ENCODE assay signal across 10 cellular contexts in genomic region chr3:109336272-109336957, GRCh38. TPM values are rescaled to one million over a fixed set of nuclear protein-coding genes. Genes with fewer than 3 reads are reported as not detected.
DNase-seq lines count a peak whose midpoint lies in the region; ATAC-seq lines count a peak whose summit lies in the region.
"Had no signal": no experiment of that assay in that cellular context is flagged by ENCODE, and none has a peak within 500 bp of the region (broad histone marks: within the 10 kb centered on the region; RNA-seq: fewer than 3 reads in every experiment).

No MANE protein-coding gene starts in this region.

- intact Hi-C loops in left colon (cut with DNase I, micrococcal nuclease): no loop called here

- ATAC-seq in left colon (no peak), HG03520 (IDR thresholded peaks at IDR 0.05; ENCODE audit: unreplicated experiment) (no peak)
- ATAC-seq: A549 had no signal

- peak; percentile 25 for DNase-seq in activated CD4-positive, alpha-beta T cell treated with anti-CD3 and anti-CD28 coated beads for 48 hours
- no peak for DNase-seq in activated CD4-positive, alpha-beta T cell treated with anti-CD3 and anti-CD28 coated beads for 4 hours
- DNase-seq in brain pericyte (ENCODE audit: low read depth, low spot score) (peak; percentile 21), lung microvascular endothelial cell (ENCODE audit: low read depth in 2 of 2) (peak; percentile 6 to 11), stromal cell of bone marrow (ENCODE audit: low read depth) (peak; percentile 3), left colon (no peak), KG1 (lab: John Stamatoyannopoulos, UW) (no peak)
- DNase-seq: occipital lobe had no signal

RNA-seq across cellular contexts. Expression of gene DPPA4, which starts 0.9 kb away (rescaled TPM):
- not detected in 2 replicates for total RNA-seq in lung microvascular endothelial cell
- not detected for total RNA-seq in left colon

RNA-seq across cellular contexts. Expression of gene DPPA2, which starts 20.1 kb away (rescaled TPM):
- total RNA-seq in lung microvascular endothelial cell (not detected in 2 replicates), left colon (not detected)
- total RNA-seq: occipital lobe had no signal

Comparison
In these comparisons a context has a peak if more than half of its experiments do, and no peak if none do; other contexts are left out.
1. DNase-seq: peak in activated CD4-positive, alpha-beta T cell treated with anti-CD3 and anti-CD28 coated beads for 48 hours (single experiment), brain pericyte (single experiment), lung microvascular endothelial cell (2 of 2) and stromal cell of bone marrow (single experiment); none in activated CD4-positive, alpha-beta T cell treated with anti-CD3 and anti-CD28 coated beads for 4 hours (0 of 2), left colon (0 of 2) and KG1 (single experiment).